In the genomic region with DNA sequence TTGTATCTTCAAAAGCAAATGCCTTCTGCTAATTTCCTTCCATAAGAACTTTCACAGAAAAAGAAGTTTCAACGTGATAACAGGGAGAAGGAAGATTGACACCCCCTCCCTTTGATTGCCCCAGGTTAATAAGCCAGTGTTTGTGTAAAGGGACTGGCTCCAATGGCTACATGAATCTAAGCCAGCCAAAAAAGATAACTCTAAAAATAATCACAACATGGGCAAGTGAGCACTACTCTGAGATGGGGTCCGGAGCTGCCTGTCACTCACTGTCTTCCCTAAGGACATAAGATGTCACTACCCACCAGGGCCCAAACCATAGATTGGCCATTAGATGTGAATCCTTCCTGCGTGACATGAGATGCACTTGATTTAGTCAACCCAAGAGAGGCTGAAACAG, we compare ENCODE assay signal across 27 cellular contexts. TPM values are rescaled to one million over a fixed set of nuclear protein-coding genes. Genes with fewer than 3 reads are reported as not detected.
A peak's percentile ranks its signal among the peaks of the same experiment; 100 is the strongest.
DNase-seq lines count a peak whose midpoint lies in the region; ATAC-seq, FAIRE-seq and TF ChIP-seq lines count a peak whose summit lies in the region.
"Had no signal": no experiment of that assay in that cellular context is flagged by ENCODE, and none has a peak within 500 bp of the region (broad histone marks: within the 10 kb centered on the region; RNA-seq: fewer than 3 reads in every experiment).

No MANE protein-coding gene starts in this region.

- H3K4me3 ChIP-seq in right cardiac atrium (ENCODE audit: low read length), result no peak overlapping the region
- H3K4me3 ChIP-seq: BLaER1, GM12878 had no signal

- no peaks in the 10 kb centered on the region for H3K4me1 ChIP-seq in right cardiac atrium (ENCODE audit: control insufficient read depth, insufficient read depth, low read length)
- H3K4me1 ChIP-seq: BE2C, BLaER1 had no signal

- peaks cover 10% of the 10 kb centered on the region for H3K4me1 Mint-ChIP-seq in neural crest cell
- H3K4me1 Mint-ChIP-seq: CD14-positive monocyte; CD4-positive, alpha-beta memory T cell; CD4-positive, CD25-positive, alpha-beta regulatory T cell; CD8-positive, alpha-beta memory T cell had no signal

- H3K27me3 Mint-ChIP-seq in neural crest cell (ENCODE audit: low read depth), result peaks cover 24% of the 10 kb centered on the region

- DNase-seq in Right ventricle myocardium superior (no peak), cardiac septum (ENCODE audit: low spot score) (no peak), left ventricle myocardium superior (no peak), right cardiac atrium (no peak), neural crest cell (ENCODE audit: low read depth, low spot score) (no peak), HTR-8/SVneo (ENCODE audit: insufficient read length, low spot score) (no peak)
- DNase-seq: 8988T; ACHN; BE2C; C1 segment of cervical spinal cord; CD4-positive, alpha-beta memory T cell; CD4-positive, CD25-positive, alpha-beta regulatory T cell; CD8-positive, alpha-beta memory T cell; COR-L47; DMS 273 treated with DMSO at 0.1 percent for 48 hours; DMS153; DMS79; DND-41; EL; GDM1 had no signal

- no peaks in the 10 kb centered on the region for H3K36me3 Mint-ChIP-seq in neural crest cell (ENCODE audit: low read depth)
- H3K36me3 Mint-ChIP-seq: CD14-positive monocyte; CD4-positive, alpha-beta memory T cell; CD4-positive, CD25-positive, alpha-beta regulatory T cell; CD8-positive, alpha-beta memory T cell had no signal

- peak; percentile 36 for ATAC-seq in Right ventricle myocardium superior (ENCODE audit: poor library complexity)
- ATAC-seq in left ventricle myocardium superior, result peak; percentile 59
- ATAC-seq in right cardiac atrium, result no peak
- ATAC-seq: GM12878 had no signal

- H3K27me3 ChIP-seq in right cardiac atrium (ENCODE audit: control insufficient read depth, insufficient read depth), result peaks cover 2% of the 10 kb centered on the region
- H3K27me3 ChIP-seq: BE2C, BLaER1 had no signal

- TF ChIP-seq CTCF in neural crest cell (conservative IDR thresholded peaks at IDR 0.05), result no peak

- no peaks in the 10 kb centered on the region for H3K9me3 ChIP-seq in right cardiac atrium (ENCODE audit: control insufficient read depth, low read length)
- H3K9me3 ChIP-seq: BE2C had no signal

- FAIRE-seq in HTR-8/SVneo (lab: Jason Lieb, UNC), result no peak
- FAIRE-seq: A204.1, GM12878, GM12892, GM18507 had no signal

- H3K4me3 Mint-ChIP-seq in neural crest cell, result no peak overlapping the region
- H3K4me3 Mint-ChIP-seq: CD14-positive monocyte; CD4-positive, alpha-beta memory T cell; CD4-positive, CD25-positive, alpha-beta regulatory T cell; CD8-positive, alpha-beta memory T cell had no signal

- intact Hi-C loops in Right ventricle myocardium superior (cut with DNase I) (no loop called here), cardiac septum (cut with DNase I) (no loop called here), left ventricle myocardium superior (cut with micrococcal nuclease) (no loop called here), right cardiac atrium (cut with DNase I) (no loop called here)

- WGBS in right cardiac atrium, result 52% methylated on average over 3 of the region's 3 CpGs

- H3K27ac Mint-ChIP-seq in neural crest cell (ENCODE audit: unreplicated experiment), result peak overlapping the region; percentile 21
- H3K27ac Mint-ChIP-seq: CD14-positive monocyte; CD8-positive, alpha-beta memory T cell had no signal

- H3K9me3 Mint-ChIP-seq in neural crest cell, result peaks cover 9% of the 10 kb centered on the region
- H3K9me3 Mint-ChIP-seq: CD8-positive, alpha-beta memory T cell had no signal

- no peak overlapping the region for H3K27ac ChIP-seq in right cardiac atrium (ENCODE audit: low read length)
- H3K27ac ChIP-seq: BLaER1 had no signal

RNA-seq across cellular contexts. Expression of a gene that starts 17.6 kb away (rescaled TPM):
- 2.0 TPM for total RNA-seq in Right ventricle myocardium superior
- total RNA-seq in cardiac septum, result 10.1 TPM
- 3.0 TPM for total RNA-seq in left ventricle myocardium superior
- under 1 TPM in 3 of 4 donors, not detected in 1; 0.03 to 0.57 (median 0.06) TPM for total RNA-seq in right cardiac atrium
- polyA plus RNA-seq in right cardiac atrium, result 0.23 TPM
- 25.5 and 27.4 TPM in 2 replicates for total RNA-seq in neural crest cell
- total RNA-seq: CD4-positive, alpha-beta memory T cell; CD4-positive, CD25-positive, alpha-beta regulatory T cell; CD8-positive, alpha-beta memory T cell; G401; GM12878 had no signal
- polyA plus RNA-seq: CD14-positive monocyte; CD4-positive, alpha-beta memory T cell; CD4-positive, CD25-positive, alpha-beta regulatory T cell; CD8-positive, alpha-beta memory T cell; GM12878 had no signal

Comparison
In these comparisons a context has a peak if more than half of its experiments do, and no peak if none do; other contexts are left out.
1. ATAC-seq: peak in Right ventricle myocardium superior (single experiment) and left ventricle myocardium superior (single experiment); none in right cardiac atrium (0 of 2).